In genomic region chr22:41966607-41967240, GRCh38 we compare ENCODE assay signal across 10 cellular contexts. TPM values are rescaled to one million over a fixed set of nuclear protein-coding genes. Genes with fewer than 3 reads are reported as not detected.
A peak's percentile ranks its signal among the peaks of the same experiment; 100 is the strongest.
DNase-seq lines count a peak whose midpoint lies in the region; FAIRE-seq and TF ChIP-seq lines count a peak whose summit lies in the region.
"Had no signal": no experiment of that assay in that cellular context is flagged by ENCODE, and none has a peak within 500 bp of the region (broad histone marks: within the 10 kb centered on the region; RNA-seq: fewer than 3 reads in every experiment).

No MANE protein-coding gene starts in this region.

- DNase-seq in NCI-H1105 treated with DMSO at 0.1 percent for 48 hours (lab: John Stamatoyannopoulos, UW) (peak; percentile 5), NCI-H1105 (lab: John Stamatoyannopoulos, UW) (no peak), HL-60 (ENCODE audit: low read depth in 1 of 2, low spot score in 1 of 2) (peak; percentile 70 to 74), SHP77 treated with DMSO at 0.1 percent for 48 hours (lab: John Stamatoyannopoulos, UW) (peak; percentile 74), brain microvascular endothelial cell (peak; percentile 83), kidney (no peak), superior temporal gyrus (ENCODE audit: extremely low spot score) (peak; percentile 81), ovary (no peak)

- intact Hi-C loops in kidney (cut with DNase I) (no loop called here), ovary (cut with DNase I) (no loop called here)

- H3K36me3 ChIP-seq in brain microvascular endothelial cell (replicated peaks) (no peaks in the 10 kb centered on the region), kidney (ENCODE audit: control insufficient read depth in 1 of 2, insufficient read depth in 2 of 2, low read length in 2 of 2) (no peaks in the 10 kb centered on the region), ovary (no peaks in the 10 kb centered on the region)

- H3K9me3 ChIP-seq in kidney (ENCODE audit: control insufficient read depth in 1 of 2, low read length in 2 of 2) (no peaks in the 10 kb centered on the region), ovary (no peaks in the 10 kb centered on the region)

- 33 to 36% (median 34%) methylated on average over 8 of the region's 8 CpGs for WGBS in ovary, 3 donors

- in situ Hi-C loops in brain microvascular endothelial cell (cut with HindIII; ENCODE audit: low pct_ligation_motif_present, low sequenced_read_pairs), result no loop called here

- TF ChIP-seq POLR2A in ovary (IDR thresholded peaks at IDR 0.05), result no peak

- H3K27me3 ChIP-seq in HL-60 (ENCODE audit: insufficient read depth, poor library complexity, severe bottlenecking), result no peaks in the 10 kb centered on the region
- H3K27me3 ChIP-seq in brain microvascular endothelial cell (replicated peaks), result no peaks in the 10 kb centered on the region
- no peaks in the 10 kb centered on the region for H3K27me3 ChIP-seq in ovary

- H3K4me3 ChIP-seq in HL-60 (replicated peaks; ENCODE audit: insufficient read depth, low read length) (no peak overlapping the region), brain microvascular endothelial cell (ENCODE audit: low read depth, low read length) (no peak overlapping the region), kidney (ENCODE audit: low read length in 2 of 2) (no peak overlapping the region), ovary (no peak overlapping the region)

- H3K27ac ChIP-seq in HL-60 (replicated peaks), result no peak overlapping the region
- no peak overlapping the region for H3K27ac ChIP-seq in brain microvascular endothelial cell
- H3K27ac ChIP-seq in kidney (ENCODE audit: low read depth in 2 of 2, low read length in 2 of 2), result no peak overlapping the region
- no peak overlapping the region for H3K27ac ChIP-seq in ovary

- no peak overlapping the region for H3K9ac ChIP-seq in kidney (ENCODE audit: low read length in 2 of 2)

- TF ChIP-seq CTCF in HL-60 (IDR thresholded peaks at IDR 0.05; ENCODE audit: insufficient read depth, low read length) (peak; percentile 23), brain microvascular endothelial cell (IDR thresholded peaks at IDR 0.05; ENCODE audit: low read depth, low read length, missing control alignments) (peak; percentile 65), kidney (IDR thresholded peaks at IDR 0.05; ENCODE audit: borderline replicate concordance, extremely low read depth, insufficient read depth) (peak; percentile 38), ovary (IDR thresholded peaks at IDR 0.05) (no peak)

- TF ChIP-seq EP300 in ovary (IDR thresholded peaks at IDR 0.05), result no peak

- FAIRE-seq in kidney (lab: Jason Lieb, UNC), result no peak
- FAIRE-seq: colon had no signal

- H3K4me1 ChIP-seq in kidney (ENCODE audit: control insufficient read depth in 1 of 2, insufficient read depth in 1 of 2, low read depth in 1 of 2, low read length in 2 of 2) (no peaks in the 10 kb centered on the region), ovary (ENCODE audit: insufficient read depth) (no peaks in the 10 kb centered on the region)

RNA-seq across cellular contexts. Expression of gene SEPTIN3, which starts 2.5 kb away (rescaled TPM):
- total RNA-seq in kidney (0.22 TPM), ovary (1 to 10 TPM in 1 of 7 donors, under 1 TPM in 5, not detected in 1; 0.11 to 1.4 (median 0.23) TPM)
- polyA plus RNA-seq in kidney (ENCODE audit: insufficient read depth, low read depth, low replicate concordance) (0.49 TPM), ovary (under 1 TPM; 0.12 to 0.78 TPM)
- polyA plus RNA-seq: CD8-positive, alpha-beta memory T cell had no signal

RNA-seq across cellular contexts. Expression of gene CENPM, which starts 19.8 kb away (rescaled TPM):
- total RNA-seq in kidney (2.8 TPM), ovary (1 to 10 TPM in 4 of 7 donors, under 1 TPM in 1, not detected in 2; 0.25 to 8.0 (median 1.8) TPM)
- polyA plus RNA-seq in kidney (ENCODE audit: insufficient read depth, low read depth, low replicate concordance) (2.8 TPM), ovary (1 to 10 TPM in 1 of 2 donors, not detected in 1; 1.0 TPM)

RNA-seq across cellular contexts. Expression of gene WBP2NL, which starts 31.9 kb away (rescaled TPM):
- 2.5 TPM for total RNA-seq in kidney
- 0.84 TPM for polyA plus RNA-seq in kidney (ENCODE audit: insufficient read depth, low read depth, low replicate concordance)
- 1 to 10 TPM; 2.4 to 4.5 (median 3.0) TPM for total RNA-seq in ovary
- polyA plus RNA-seq in ovary, result 1 to 10 TPM in 1 of 2 donors, under 1 TPM in 1; 0.48 to 1.2 TPM

RNA-seq across cellular contexts. Expression of gene TNFRSF13C, which starts 40.1 kb away (rescaled TPM):
- total RNA-seq in kidney (2.9 TPM), ovary (under 1 TPM; 0.08 to 0.36 (median 0.22) TPM)
- polyA plus RNA-seq in kidney (ENCODE audit: insufficient read depth, low read depth, low replicate concordance) (not detected), ovary (under 1 TPM; 0.05 TPM)

Comparison
In these comparisons a context has a peak if more than half of its experiments do, and no peak if none do; other contexts are left out.
1. DNase-seq: peak in NCI-H1105 treated with DMSO at 0.1 percent for 48 hours (single experiment), HL-60 (2 of 2), SHP77 treated with DMSO at 0.1 percent for 48 hours (single experiment), brain microvascular endothelial cell (single experiment) and superior temporal gyrus (single experiment); none in NCI-H1105 (single experiment), kidney (single experiment) and ovary (0 of 5).
2. CTCF ChIP-seq: peak in HL-60 (single experiment), brain microvascular endothelial cell (single experiment) and kidney (single experiment); none in ovary (0 of 3).